ENCODE assay signal across 25 cellular contexts in genomic region chr13:34513526-34513925, GRCh38.
"Had no signal": no experiment of that assay in that cellular context is flagged by ENCODE, and none has a peak within 500 bp of the region (broad histone marks: within the 10 kb centered on the region; RNA-seq: fewer than 3 reads in every experiment).

No MANE protein-coding gene starts in this region.

- H3K4me3 ChIP-seq: dorsolateral prefrontal cortex, gastrocnemius medialis, heart left ventricle, hepatocyte, left lung, mucosa of descending colon, neural progenitor cell, spleen, thoracic aorta, tibial nerve, upper lobe of left lung had no signal

- H3K4me1 ChIP-seq: gastrocnemius medialis, heart left ventricle, left lung, neural progenitor cell, parathyroid adenoma, spleen, tibial nerve, upper lobe of left lung had no signal

- H3K4me2 ChIP-seq: hepatocyte, neural progenitor cell had no signal

- H3K9me3 Mint-ChIP-seq: nephron, neural progenitor cell had no signal

- H3K36me3 Mint-ChIP-seq: mesothelial cell of epicardium; neural progenitor cell; stimulated activated naive B cell treated with anti-CD40 and anti-IgM and Interleukin-4, amounts not matched to agents 10 μg/mL and 1 μg/mL and 100 μg/mL, for 72 hours had no signal

- H3K27me3 ChIP-seq: dorsolateral prefrontal cortex, gastrocnemius medialis, heart left ventricle, hepatocyte, left lung, neural progenitor cell, spleen, tibial nerve, upper lobe of left lung had no signal

- H3K36me3 ChIP-seq: gastrocnemius medialis, heart left ventricle, left lung, neural progenitor cell, spleen, thoracic aorta, tibial nerve, upper lobe of left lung had no signal

- FAIRE-seq: colon, urothelium cell line had no signal

- H3K9me3 ChIP-seq: gastrocnemius medialis, heart left ventricle, mucosa of descending colon, thoracic aorta, tibial nerve, upper lobe of left lung had no signal

- H2AFZ ChIP-seq: hepatocyte, neural progenitor cell, parathyroid adenoma had no signal

- DNase-seq: dorsolateral prefrontal cortex; effector CD4-positive, alpha-beta T cell; gastrocnemius medialis; heart left ventricle; left cardiac atrium; left lung; mesenchymal stem cell; mucosa of descending colon; naive thymus-derived CD4-positive, alpha-beta T cell; spleen; stimulated activated naive B cell treated with anti-CD40 and anti-IgM and Interleukin-4, amounts not matched to agents 10 μg/mL and 1 μg/mL and 100 μg/mL, for 72 hours; upper lobe of left lung had no signal

- ATAC-seq: esophagus mucosa; gastrocnemius medialis; heart left ventricle; left cardiac atrium; left lung; mucosa of descending colon; naive thymus-derived CD4-positive, alpha-beta T cell; sciatic nerve; stimulated activated naive B cell treated with anti-CD40 and anti-IgM and Interleukin-4, amounts not matched to agents 10 μg/mL and 1 μg/mL and 100 μg/mL, for 72 hours had no signal

- H3K79me2 ChIP-seq: hepatocyte, parathyroid adenoma had no signal

- H3K27me3 Mint-ChIP-seq: naive thymus-derived CD4-positive, alpha-beta T cell; progenitor cell of endocrine pancreas; stimulated activated naive B cell treated with anti-CD40 and anti-IgM and Interleukin-4, amounts not matched to agents 10 μg/mL and 1 μg/mL and 100 μg/mL, for 72 hours had no signal

- H3K4me3 Mint-ChIP-seq: mesothelial cell of epicardium; naive thymus-derived CD4-positive, alpha-beta T cell; nephron; neural progenitor cell; stimulated activated naive B cell treated with anti-CD40 and anti-IgM and Interleukin-4, amounts not matched to agents 10 μg/mL and 1 μg/mL and 100 μg/mL, for 72 hours; stimulated activated naive CD8-positive, alpha-beta T cell treated with anti-CD3 and anti-CD28 coated beads, Interleukin-15, Interleukin-2, amounts not matched to agents 100 ng/mL and 50 ng/mL, for 24 hours had no signal

- H3K9ac ChIP-seq: neural progenitor cell, parathyroid adenoma had no signal

- H3K27ac Mint-ChIP-seq: mesothelial cell of epicardium; naive thymus-derived CD4-positive, alpha-beta T cell; nephron; neural progenitor cell; progenitor cell of endocrine pancreas; stimulated activated naive B cell treated with anti-CD40 and anti-IgM and Interleukin-4, amounts not matched to agents 10 μg/mL and 1 μg/mL and 100 μg/mL, for 72 hours; stimulated activated naive CD8-positive, alpha-beta T cell treated with anti-CD3 and anti-CD28 coated beads, Interleukin-15, Interleukin-2, amounts not matched to agents 100 ng/mL and 50 ng/mL, for 24 hours had no signal

- H3K4me1 Mint-ChIP-seq: mesothelial cell of epicardium; naive thymus-derived CD4-positive, alpha-beta T cell; nephron; neural progenitor cell; stimulated activated naive B cell treated with anti-CD40 and anti-IgM and Interleukin-4, amounts not matched to agents 10 μg/mL and 1 μg/mL and 100 μg/mL, for 72 hours had no signal

- H3K27ac ChIP-seq: dorsolateral prefrontal cortex, gastrocnemius medialis, heart left ventricle, hepatocyte, left lung, neural progenitor cell, parathyroid adenoma, spleen, thoracic aorta, tibial nerve, upper lobe of left lung had no signal
